Comparison of ENCODE assay signal across 11 cellular contexts in the genomic region with DNA sequence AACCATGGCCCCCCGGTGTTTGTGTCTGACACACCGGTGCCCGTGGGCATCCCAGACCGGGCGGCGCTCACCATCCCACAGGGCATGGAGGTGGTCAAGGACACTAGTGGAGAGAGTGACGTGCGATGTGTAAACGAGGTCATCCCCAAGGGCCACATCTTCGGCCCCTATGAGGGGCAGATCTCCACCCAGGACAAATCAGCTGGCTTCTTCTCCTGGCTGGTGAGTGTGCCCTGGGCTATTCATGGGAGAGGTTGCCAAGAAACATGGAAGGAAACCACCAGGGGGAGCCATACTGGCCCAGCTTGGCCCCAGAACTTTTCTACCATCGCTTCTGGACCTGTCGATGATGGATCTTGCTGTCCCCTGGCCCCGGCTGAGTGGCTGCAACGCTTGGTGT. TPM values are rescaled to one million over a fixed set of nuclear protein-coding genes. Genes with fewer than 3 reads are reported as not detected.
DNase-seq lines count a peak whose midpoint lies in the region; ATAC-seq and TF ChIP-seq lines count a peak whose summit lies in the region.
"Had no signal": no experiment of that assay in that cellular context is flagged by ENCODE, and none has a peak within 500 bp of the region (broad histone marks: within the 10 kb centered on the region; RNA-seq: fewer than 3 reads in every experiment).

No MANE protein-coding gene starts in this region.

- no peaks in the 10 kb centered on the region for H3K9me3 Mint-ChIP-seq in stimulated activated naive B cell treated with anti-CD40 and anti-IgM and Interleukin-4, amounts not matched to agents 10 μg/mL and 1 μg/mL and 100 μg/mL, for 72 hours
- H3K9me3 Mint-ChIP-seq: stimulated activated naive CD8-positive, alpha-beta T cell treated with anti-CD3 and anti-CD28 coated beads, Interleukin-15, Interleukin-2, amounts not matched to agents 100 ng/mL and 50 ng/mL, for 24 hours had no signal

- H3K9ac ChIP-seq in Loucy (ENCODE audit: low read depth, low read length, poor library complexity, severe bottlenecking): no peak overlapping the region
- H3K9ac ChIP-seq: BLaER1 treated with 17β-estradiol and CSF1 and Interleukin-3, amounts not matched to agents 10 nM and 100 nM had no signal

- peak; percentile 74 for TF ChIP-seq CTCF in Loucy (conservative IDR thresholded peaks at IDR 0.05; ENCODE audit: low read length)
- TF ChIP-seq CTCF in epithelial cell of proximal tubule (conservative IDR thresholded peaks at IDR 0.05; ENCODE audit: low read depth, low read length): peak; percentile 80

- H3F3A ChIP-seq in Loucy (ENCODE audit: low read depth): peaks cover 11% of the 10 kb centered on the region; the same call in 1 of the 2 replicates

- no peak overlapping the region for H3K4me3 Mint-ChIP-seq in stimulated activated naive B cell treated with anti-CD40 and anti-IgM and Interleukin-4, amounts not matched to agents 10 μg/mL and 1 μg/mL and 100 μg/mL, for 72 hours
- H3K4me3 Mint-ChIP-seq: stimulated activated naive CD8-positive, alpha-beta T cell treated with anti-CD3 and anti-CD28 coated beads, Interleukin-15, Interleukin-2, amounts not matched to agents 100 ng/mL and 50 ng/mL, for 24 hours had no signal

- no peak for ATAC-seq in HG03097 (IDR thresholded peaks at IDR 0.05; ENCODE audit: low FRiP score, unreplicated experiment)
- no peak for ATAC-seq in stimulated activated naive B cell treated with anti-CD40 and anti-IgM and Interleukin-4, amounts not matched to agents 10 μg/mL and 1 μg/mL and 100 μg/mL, for 72 hours (replicated peaks)

- peaks cover 18 to 21% of the 10 kb centered on the region in 2 donors for H3K4me1 Mint-ChIP-seq in stimulated activated naive B cell treated with anti-CD40 and anti-IgM and Interleukin-4, amounts not matched to agents 10 μg/mL and 1 μg/mL and 100 μg/mL, for 72 hours

- H3K4me2 ChIP-seq in Loucy (ENCODE audit: low read depth, low read length, poor library complexity, severe bottlenecking): no peak overlapping the region

- H3K4me1 ChIP-seq in Loucy (ENCODE audit: insufficient read depth, low read length, poor library complexity, severe bottlenecking): peaks cover 46% of the 10 kb centered on the region

- peaks cover 7 to 8% of the 10 kb centered on the region in 2 donors for H3K27me3 Mint-ChIP-seq in stimulated activated naive B cell treated with anti-CD40 and anti-IgM and Interleukin-4, amounts not matched to agents 10 μg/mL and 1 μg/mL and 100 μg/mL, for 72 hours
- H3K27me3 Mint-ChIP-seq: stimulated activated naive CD8-positive, alpha-beta T cell treated with anti-CD3 and anti-CD28 coated beads, Interleukin-15, Interleukin-2, amounts not matched to agents 100 ng/mL and 50 ng/mL, for 24 hours had no signal

- no peaks in the 10 kb centered on the region for H3K9me3 ChIP-seq in Loucy (ENCODE audit: insufficient read depth, low read depth, low read length)
- H3K9me3 ChIP-seq: BLaER1 treated with 17β-estradiol and CSF1 and Interleukin-3, amounts not matched to agents 10 nM and 100 nM; SJCRH30 had no signal

- no peaks in the 10 kb centered on the region for H4K20me1 ChIP-seq in Loucy (ENCODE audit: insufficient read depth, low read length, poor library complexity, severe bottlenecking)

- no peak overlapping the region for H3K4me3 ChIP-seq in Loucy (ENCODE audit: low read length, poor library complexity, severe bottlenecking)
- H3K4me3 ChIP-seq in epithelial cell of proximal tubule (ENCODE audit: low read depth, low read length): no peak overlapping the region
- H3K4me3 ChIP-seq: BLaER1 treated with 17β-estradiol and CSF1 and Interleukin-3, amounts not matched to agents 10 nM and 100 nM; SJCRH30 had no signal

- no peaks in the 10 kb centered on the region for H3K27me3 ChIP-seq in Loucy (ENCODE audit: insufficient read depth, low read length, poor library complexity, severe bottlenecking)
- H3K27me3 ChIP-seq: SJCRH30 had no signal

- peaks cover 11 to 14% of the 10 kb centered on the region in 2 donors for H3K36me3 Mint-ChIP-seq in stimulated activated naive B cell treated with anti-CD40 and anti-IgM and Interleukin-4, amounts not matched to agents 10 μg/mL and 1 μg/mL and 100 μg/mL, for 72 hours

- H3K36me3 ChIP-seq in Loucy (ENCODE audit: insufficient read depth, low read length): peaks cover 41% of the 10 kb centered on the region; the same call in 1 of the 2 replicates

- no peak overlapping the region for H2AFZ ChIP-seq in Loucy (ENCODE audit: low read length)

- no peak overlapping the region for H3K27ac Mint-ChIP-seq in stimulated activated naive B cell treated with anti-CD40 and anti-IgM and Interleukin-4, amounts not matched to agents 10 μg/mL and 1 μg/mL and 100 μg/mL, for 72 hours
- H3K27ac Mint-ChIP-seq: stimulated activated naive CD8-positive, alpha-beta T cell treated with anti-CD3 and anti-CD28 coated beads, Interleukin-15, Interleukin-2, amounts not matched to agents 100 ng/mL and 50 ng/mL, for 24 hours had no signal

- no peaks in the 10 kb centered on the region for H3K9me2 ChIP-seq in Loucy (replicated peaks; ENCODE audit: low read depth, low read length)

- DNase-seq in NCI-H1417 (lab: John Stamatoyannopoulos, UW): peak in 2 of 3 experiments; percentile 3 to 21
- no peak for DNase-seq in NCI-H1417 treated with DMSO at 0.1 percent for 48 hours (lab: John Stamatoyannopoulos, UW)
- no peak for DNase-seq in epithelial cell of proximal tubule (ENCODE audit: low read depth)
- DNase-seq in pulmonary artery endothelial cell (ENCODE audit: low read depth, low spot score): peak; percentile 11
- DNase-seq in NOMO-1 treated with DMSO at 0.1 percent for 48 hours (lab: John Stamatoyannopoulos, UW; ENCODE audit: unreplicated experiment): no peak
- DNase-seq in stimulated activated naive B cell treated with anti-CD40 and anti-IgM and Interleukin-4, amounts not matched to agents 10 μg/mL and 1 μg/mL and 100 μg/mL, for 72 hours: no peak

- H3K79me2 ChIP-seq in Loucy (ENCODE audit: insufficient read depth, low read length): peaks cover 24% of the 10 kb centered on the region; the same call in 1 of the 2 replicates

RNA-seq across cellular contexts. Expression of gene PRDM11, which starts 36.5 kb away (rescaled TPM):
- 4.6 and 6.7 TPM in 2 replicates for total RNA-seq in epithelial cell of proximal tubule
- total RNA-seq in pulmonary artery endothelial cell: 6.0 and 8.8 TPM in 2 replicates

Comparison
In these comparisons a context has a peak if more than half of its experiments do, and no peak if none do; other contexts are left out.
1. DNase-seq: peak in NCI-H1417 (2 of 3) and pulmonary artery endothelial cell (single experiment); none in NCI-H1417 treated with DMSO at 0.1 percent for 48 hours (single experiment), epithelial cell of proximal tubule (single experiment), NOMO-1 treated with DMSO at 0.1 percent for 48 hours (single experiment) and stimulated activated naive B cell treated with anti-CD40 and anti-IgM and Interleukin-4, amounts not matched to agents 10 μg/mL and 1 μg/mL and 100 μg/mL, for 72 hours (single experiment).